In the genomic region with DNA sequence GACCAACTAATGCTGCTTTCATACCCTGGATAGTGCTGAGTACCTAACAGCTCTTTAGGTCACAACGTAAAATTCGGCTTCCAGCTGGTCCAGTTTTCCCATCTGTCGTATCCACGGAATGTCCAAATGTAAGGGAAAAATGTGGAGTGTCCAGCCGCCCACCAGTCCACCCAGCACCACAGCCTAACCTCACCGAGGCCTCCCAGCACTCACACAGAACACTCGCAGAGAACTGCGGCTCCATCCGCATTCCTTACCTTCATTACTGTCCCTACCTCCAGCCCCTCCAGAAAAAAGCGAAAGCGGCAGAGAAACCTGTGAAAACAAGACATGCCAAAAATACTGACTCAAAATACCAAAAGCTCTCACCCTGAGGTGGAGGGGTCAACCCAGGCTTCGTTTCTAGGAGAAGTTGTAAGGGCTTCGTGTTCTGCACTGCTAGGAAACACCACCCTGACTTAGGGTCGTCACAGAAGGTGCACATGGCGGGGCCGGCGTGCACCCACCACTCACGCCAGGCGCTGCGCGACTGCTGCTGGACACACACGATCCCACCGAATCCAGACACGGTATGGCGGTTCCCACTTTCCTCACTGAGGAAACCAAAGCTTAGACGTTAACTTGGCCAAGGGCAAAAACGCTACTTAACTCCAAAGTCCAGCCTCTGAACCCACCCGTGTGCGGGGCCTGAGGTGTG, we compare ENCODE assay signal across 12 cellular contexts.
A peak's percentile ranks its signal among the peaks of the same experiment; 100 is the strongest.
DNase-seq lines count a peak whose midpoint lies in the region; ATAC-seq, FAIRE-seq and TF ChIP-seq lines count a peak whose summit lies in the region.
"Had no signal": no experiment of that assay in that cellular context is flagged by ENCODE, and none has a peak within 500 bp of the region (broad histone marks: within the 10 kb centered on the region; RNA-seq: fewer than 3 reads in every experiment).

No MANE protein-coding gene starts in this region.

- no peak overlapping the region for H2BK12ac ChIP-seq in H9 (ENCODE audit: insufficient read length, low read depth, low read length)
- no peak overlapping the region for H2BK12ac ChIP-seq in mesenchymal stem cell (ENCODE audit: low read length in 2 of 2)

- H3K27ac ChIP-seq in H9 (ENCODE audit: insufficient read length, low read depth, low read length) = no peak overlapping the region
- H3K27ac ChIP-seq in mesenchymal stem cell (ENCODE audit: low read length, poor library complexity, severe bottlenecking) = no peak overlapping the region

- no peak overlapping the region for H3T11ph ChIP-seq in H9 (ENCODE audit: low read length)

- H3K9me3 ChIP-seq in H9 (ENCODE audit: control insufficient read depth, low read depth, low read length) (no peaks in the 10 kb centered on the region), mesenchymal stem cell (ENCODE audit: control insufficient read depth, low read length) (no peaks in the 10 kb centered on the region)

- no peak overlapping the region for H2BK120ac ChIP-seq in H9 (ENCODE audit: low read depth, low read length, poor library complexity, severe bottlenecking)
- H2BK120ac ChIP-seq in mesenchymal stem cell (ENCODE audit: low read depth, low read length) = no peak overlapping the region

- no peak overlapping the region for H4K91ac ChIP-seq in H9 (ENCODE audit: insufficient read length, low read depth, low read length)
- H4K91ac ChIP-seq in mesenchymal stem cell (ENCODE audit: low read length) = no peak overlapping the region

- no peak overlapping the region for H2AFZ ChIP-seq in H9 (ENCODE audit: low read length)
- no peak overlapping the region for H2AFZ ChIP-seq in mesenchymal stem cell (ENCODE audit: low read depth, low read length)

- H3K27ac Mint-ChIP-seq in H9 (peak overlapping the region; percentile 80 to 87 (median 84)), brain (peak overlapping the region in 3 of 5 experiments; percentile 62 to 98 (median 95))
- H3K27ac Mint-ChIP-seq in stimulated activated naive B cell treated with anti-CD40 and anti-IgM and Interleukin-4, amounts not matched to agents 10 μg/mL and 1 μg/mL and 100 μg/mL, for 72 hours = peak overlapping the region; percentile 20
- no peak overlapping the region for H3K27ac Mint-ChIP-seq in activated CD8-positive, alpha-beta T cell treated with anti-CD3 and anti-CD28 coated beads, Interleukin-2, amount 10 ng/mL, durations not matched to agents 7 days and 5 days
- H3K27ac Mint-ChIP-seq: CD4-positive, alpha-beta T cell had no signal

- peaks cover 0 to 34% of the 10 kb centered on the region in 2 experiments for H3K36me3 ChIP-seq in mesenchymal stem cell (ENCODE audit: control insufficient read depth in 1 of 2, insufficient read depth in 2 of 2, low read depth in 1 of 2, low read length in 2 of 2)

- H3K9me3 Mint-ChIP-seq in H9 (no peaks in the 10 kb centered on the region), brain (no peaks in the 10 kb centered on the region)
- peaks cover 3 to 4% of the 10 kb centered on the region in 2 donors for H3K9me3 Mint-ChIP-seq in stimulated activated naive B cell treated with anti-CD40 and anti-IgM and Interleukin-4, amounts not matched to agents 10 μg/mL and 1 μg/mL and 100 μg/mL, for 72 hours
- H3K9me3 Mint-ChIP-seq in activated CD8-positive, alpha-beta T cell treated with anti-CD3 and anti-CD28 coated beads, Interleukin-2, amount 10 ng/mL, durations not matched to agents 7 days and 5 days (ENCODE audit: insufficient read depth) = no peaks in the 10 kb centered on the region
- H3K9me3 Mint-ChIP-seq: CD4-positive, alpha-beta T cell had no signal

- TF ChIP-seq POLR2A in GM12892 (IDR thresholded peaks at IDR 0.05; ENCODE audit: low read depth, low read length) = no peak

- H3K9ac ChIP-seq in H9 (ENCODE audit: extremely low read depth, insufficient read length, low read length) (no peak overlapping the region), mesenchymal stem cell (ENCODE audit: low read length) (peak overlapping the region; percentile 84)

- no peak overlapping the region for H2BK20ac ChIP-seq in H9 (ENCODE audit: low read depth, low read length, poor library complexity, severe bottlenecking)

- DNase-seq in H9 (no peak), mesenchymal stem cell (no peak), T1000 (lab: John Stamatoyannopoulos, UW) (no peak), COR-L47 (lab: John Stamatoyannopoulos, UW) (no peak), GM12892 (ENCODE audit: insufficient read length) (no peak)
- DNase-seq in stimulated activated naive B cell treated with anti-CD40 and anti-IgM and Interleukin-4, amounts not matched to agents 10 μg/mL and 1 μg/mL and 100 μg/mL, for 72 hours = no peak
- no peak for DNase-seq in activated CD8-positive, alpha-beta T cell treated with anti-CD3 and anti-CD28 coated beads, Interleukin-2, amount 10 ng/mL, durations not matched to agents 7 days and 5 days
- DNase-seq: CD4-positive, alpha-beta T cell; effector CD4-positive, alpha-beta T cell; MV-4-11; small intestine had no signal

- POLR2A ChIA-PET in activated CD8-positive, alpha-beta T cell treated with anti-CD3 and anti-CD28 coated beads, Interleukin-2, amount 10 ng/mL, durations not matched to agents 7 days and 5 days (lab: Charles Lee) = no interaction called here

- no peak overlapping the region for H3K23ac ChIP-seq in H9 (ENCODE audit: insufficient read length, low read depth, low read length)
- no peak overlapping the region for H3K23ac ChIP-seq in mesenchymal stem cell (ENCODE audit: low read length in 2 of 2)

- H3K18ac ChIP-seq in H9 (ENCODE audit: insufficient read length, low read depth, low read length) (no peak overlapping the region), mesenchymal stem cell (ENCODE audit: low read depth in 1 of 2, low read length in 2 of 2) (no peak overlapping the region)

- H3K27me3 ChIP-seq in H9 (ENCODE audit: insufficient read depth, low read length) (no peaks in the 10 kb centered on the region), mesenchymal stem cell (ENCODE audit: control insufficient read depth in 1 of 2, insufficient read depth in 1 of 2, low read length in 2 of 2) (no peaks in the 10 kb centered on the region)

- H3K79me1 ChIP-seq in H9 (ENCODE audit: insufficient read depth, low read depth, low read length, poor library complexity, severe bottlenecking) (peaks cover 5% of the 10 kb centered on the region), mesenchymal stem cell (replicated peaks; ENCODE audit: low read length, poor library complexity, severe bottlenecking) (peaks cover 36% of the 10 kb centered on the region)

- H3K36me3 Mint-ChIP-seq in H9 (ENCODE audit: insufficient read depth in 1 of 3, low read depth in 3 of 3) (peaks cover under 1 to 16% (median 14%) of the 10 kb centered on the region in 3 experiments; a peak in 5 of 7 replicates), brain (peaks cover 36% of the 10 kb centered on the region)
- H3K36me3 Mint-ChIP-seq in stimulated activated naive B cell treated with anti-CD40 and anti-IgM and Interleukin-4, amounts not matched to agents 10 μg/mL and 1 μg/mL and 100 μg/mL, for 72 hours = peaks cover 38 to 69% of the 10 kb centered on the region in 2 donors
- H3K36me3 Mint-ChIP-seq in activated CD8-positive, alpha-beta T cell treated with anti-CD3 and anti-CD28 coated beads, Interleukin-2, amount 10 ng/mL, durations not matched to agents 7 days and 5 days (ENCODE audit: low read depth) = peaks cover 3% of the 10 kb centered on the region

- H2AK5ac ChIP-seq in H9 (ENCODE audit: insufficient read length, low read length) (no peak overlapping the region), mesenchymal stem cell (ENCODE audit: low read length, severe bottlenecking) (no peak overlapping the region)

- no peaks in the 10 kb centered on the region for H3K23me2 ChIP-seq in H9 (ENCODE audit: insufficient read length, low read depth, low read length, poor library complexity, severe bottlenecking)

- no peaks in the 10 kb centered on the region for H4K20me1 ChIP-seq in H9 (ENCODE audit: control insufficient read depth, insufficient read depth, insufficient read length)

- H3K4me1 ChIP-seq in H9 (ENCODE audit: insufficient read depth, low read length) (0 out of 2 replicates have a peak, but pooled peaks cover 2% of the 10 kb centered on the region), mesenchymal stem cell (ENCODE audit: control insufficient read depth, insufficient read depth, low read depth, low read length) (peaks cover 26% of the 10 kb centered on the region)

- no peak overlapping the region for H3K56ac ChIP-seq in H9 (ENCODE audit: insufficient read length, low read depth, low read length)

- H3K4me2 ChIP-seq in H9 (ENCODE audit: insufficient read depth, insufficient read length, low read length) (no peak overlapping the region), mesenchymal stem cell (ENCODE audit: low read length, poor library complexity, severe bottlenecking) (no peak overlapping the region)

- H3K4me1 Mint-ChIP-seq in H9 = peaks cover 33 to 39% of the 10 kb centered on the region in 2 experiments
- H3K4me1 Mint-ChIP-seq in brain = peaks cover 62% of the 10 kb centered on the region
- H3K4me1 Mint-ChIP-seq in stimulated activated naive B cell treated with anti-CD40 and anti-IgM and Interleukin-4, amounts not matched to agents 10 μg/mL and 1 μg/mL and 100 μg/mL, for 72 hours = peaks cover 39 to 58% of the 10 kb centered on the region in 2 donors
- H3K4me1 Mint-ChIP-seq in activated CD8-positive, alpha-beta T cell treated with anti-CD3 and anti-CD28 coated beads, Interleukin-2, amount 10 ng/mL, durations not matched to agents 7 days and 5 days (ENCODE audit: low read depth) = peaks cover 35% of the 10 kb centered on the region

- TF ChIP-seq CTCF in H9 (conservative IDR thresholded peaks at IDR 0.05) (no peak), brain (conservative IDR thresholded peaks at IDR 0.05) (no peak)

- no peak overlapping the region for H4K5ac ChIP-seq in H9 (ENCODE audit: insufficient read length, low read depth, low read length)

- FAIRE-seq in GM12892 (lab: Jason Lieb, UNC) = no peak
- FAIRE-seq: small intestine had no signal

- H2BK5ac ChIP-seq in H9 (ENCODE audit: insufficient read length, low read length) (no peak overlapping the region), mesenchymal stem cell (ENCODE audit: low read depth, low read length, poor library complexity, severe bottlenecking) (no peak overlapping the region)

- H3K4me3 ChIP-seq in mesenchymal stem cell (ENCODE audit: insufficient read depth in 1 of 2, low read depth in 1 of 2, low read length in 2 of 2) = no peak overlapping the region

- no peaks in the 10 kb centered on the region; the same call in 1 of the 2 replicates for H3K79me2 ChIP-seq in H9 (ENCODE audit: insufficient read depth, low read length)

- no peak overlapping the region for H3K4ac ChIP-seq in H9 (ENCODE audit: low read depth, low read length)
- no peak overlapping the region for H3K4ac ChIP-seq in mesenchymal stem cell (ENCODE audit: low read depth in 1 of 2, low read length in 2 of 2)

- no peak overlapping the region for H3K14ac ChIP-seq in H9 (ENCODE audit: insufficient read depth, low read length)
- H3K14ac ChIP-seq in mesenchymal stem cell (ENCODE audit: low read length in 2 of 2) = no peak overlapping the region

- peaks cover 2% of the 10 kb centered on the region; the same call in 1 of the 2 replicates for H3K27me3 Mint-ChIP-seq in H9 (ENCODE audit: low read depth)
- no peaks in the 10 kb centered on the region for H3K27me3 Mint-ChIP-seq in brain
- no peaks in the 10 kb centered on the region for H3K27me3 Mint-ChIP-seq in stimulated activated naive B cell treated with anti-CD40 and anti-IgM and Interleukin-4, amounts not matched to agents 10 μg/mL and 1 μg/mL and 100 μg/mL, for 72 hours
- H3K27me3 Mint-ChIP-seq in activated CD8-positive, alpha-beta T cell treated with anti-CD3 and anti-CD28 coated beads, Interleukin-2, amount 10 ng/mL, durations not matched to agents 7 days and 5 days (ENCODE audit: low read depth) = no peaks in the 10 kb centered on the region
- H3K27me3 Mint-ChIP-seq: CD4-positive, alpha-beta T cell had no signal

- H3K4me3 Mint-ChIP-seq in H9 = no peak overlapping the region
- H3K4me3 Mint-ChIP-seq in brain = no peak overlapping the region
- H3K4me3 Mint-ChIP-seq in stimulated activated naive B cell treated with anti-CD40 and anti-IgM and Interleukin-4, amounts not matched to agents 10 μg/mL and 1 μg/mL and 100 μg/mL, for 72 hours = no peak overlapping the region
- no peak overlapping the region for H3K4me3 Mint-ChIP-seq in activated CD8-positive, alpha-beta T cell treated with anti-CD3 and anti-CD28 coated beads, Interleukin-2, amount 10 ng/mL, durations not matched to agents 7 days and 5 days
- H3K4me3 Mint-ChIP-seq: CD4-positive, alpha-beta T cell had no signal

- no peak for ATAC-seq in stimulated activated naive B cell treated with anti-CD40 and anti-IgM and Interleukin-4, amounts not matched to agents 10 μg/mL and 1 μg/mL and 100 μg/mL, for 72 hours (replicated peaks)
- no peak for ATAC-seq in activated CD8-positive, alpha-beta T cell treated with anti-CD3 and anti-CD28 coated beads, Interleukin-2, amount 10 ng/mL, durations not matched to agents 7 days and 5 days

- no peak overlapping the region for H2BK15ac ChIP-seq in H9 (ENCODE audit: low read depth, low read length)
- H2BK15ac ChIP-seq in mesenchymal stem cell (ENCODE audit: low read depth, poor library complexity, severe bottlenecking) = peak overlapping the region; percentile 13

- H4K8ac ChIP-seq in H9 (replicated peaks; ENCODE audit: insufficient read length, low read depth, low read length) (no peak overlapping the region), mesenchymal stem cell (ENCODE audit: low read length) (no peak overlapping the region)

- CTCF ChIA-PET in activated CD8-positive, alpha-beta T cell treated with anti-CD3 and anti-CD28 coated beads, Interleukin-2, amount 10 ng/mL, durations not matched to agents 7 days and 5 days (lab: Charles Lee) = no interaction called here

- WGBS in H9 (ENCODE audit: extremely low coverage, insufficient read length, low lambda C conversion rate) = no CpG with 5 or more reads among the region's 29 CpGs
- WGBS in mesenchymal stem cell = 97% methylated on average over 29 of the region's 29 CpGs
